Comparison of ENCODE assay signal across 8 cellular contexts in genomic region chr9:124285903-124286291, GRCh38. TPM values are rescaled to one million over a fixed set of nuclear protein-coding genes. Genes with fewer than 3 reads are reported as not detected.
DNase-seq lines count a peak whose midpoint lies in the region; ATAC-seq and TF ChIP-seq lines count a peak whose summit lies in the region.

No MANE protein-coding gene starts in this region.

- CTCF ChIA-PET in activated CD8-positive, alpha-beta T cell treated with anti-CD3 and anti-CD28 coated beads, Interleukin-2, amount 10 ng/mL, durations not matched to agents 7 days and 5 days (lab: Charles Lee), result interaction anchor here (1.3 kb wide), 1 partner anchor 159 kb away, joined by 4 read pairs; no protein-coding TSS in a partner anchor

- no peaks in the 10 kb centered on the region for H3K36me3 Mint-ChIP-seq in activated CD8-positive, alpha-beta T cell treated with anti-CD3 and anti-CD28 coated beads, Interleukin-2, amount 10 ng/mL, durations not matched to agents 7 days and 5 days (ENCODE audit: low read depth)

- H3K4me1 Mint-ChIP-seq in activated CD8-positive, alpha-beta T cell treated with anti-CD3 and anti-CD28 coated beads, Interleukin-2, amount 10 ng/mL, durations not matched to agents 7 days and 5 days (ENCODE audit: low read depth), result peaks cover 57% of the 10 kb centered on the region

- peak; percentile 45 for ATAC-seq in GM19043 (IDR thresholded peaks at IDR 0.05; ENCODE audit: low read depth, unreplicated experiment)
- ATAC-seq in activated CD8-positive, alpha-beta T cell treated with anti-CD3 and anti-CD28 coated beads, Interleukin-2, amount 10 ng/mL, durations not matched to agents 7 days and 5 days, result peak; percentile 70

- H3K27ac ChIP-seq in HL-60 (replicated peaks), result peak overlapping the region; percentile 82

- no peak for TF ChIP-seq CTCF in HL-60 (IDR thresholded peaks at IDR 0.05; ENCODE audit: insufficient read depth, low read length)

- no peaks in the 10 kb centered on the region for H3K27me3 Mint-ChIP-seq in activated CD8-positive, alpha-beta T cell treated with anti-CD3 and anti-CD28 coated beads, Interleukin-2, amount 10 ng/mL, durations not matched to agents 7 days and 5 days (ENCODE audit: low read depth)

- peak overlapping the region; percentile 92 for H3K27ac Mint-ChIP-seq in activated CD8-positive, alpha-beta T cell treated with anti-CD3 and anti-CD28 coated beads, Interleukin-2, amount 10 ng/mL, durations not matched to agents 7 days and 5 days

- H3K9me3 Mint-ChIP-seq in activated CD8-positive, alpha-beta T cell treated with anti-CD3 and anti-CD28 coated beads, Interleukin-2, amount 10 ng/mL, durations not matched to agents 7 days and 5 days (ENCODE audit: insufficient read depth), result no peaks in the 10 kb centered on the region

- peak; percentile 91 for DNase-seq in AG08395 (ENCODE audit: low spot score)
- DNase-seq in HL-60 (ENCODE audit: low read depth in 1 of 2, low spot score in 1 of 2), result peak; percentile 79 to 95
- DNase-seq in activated CD8-positive, alpha-beta T cell treated with anti-CD3 and anti-CD28 coated beads, Interleukin-2, amount 10 ng/mL, durations not matched to agents 7 days and 5 days, result peak; percentile 76
- DNase-seq in fibroblast of the conjunctiva (ENCODE audit: low read depth), result peak; percentile 89
- DNase-seq in putamen (ENCODE audit: low spot score), result peak; percentile 32
- no peak for DNase-seq in NCI-H146 treated with DMSO at 0.1 percent for 48 hours (lab: John Stamatoyannopoulos, UW; ENCODE audit: unreplicated experiment)
- DNase-seq in retina, result no peak

- no peak overlapping the region for H3K4me3 ChIP-seq in HL-60 (replicated peaks; ENCODE audit: insufficient read depth, low read length)

- H3K4me3 Mint-ChIP-seq in activated CD8-positive, alpha-beta T cell treated with anti-CD3 and anti-CD28 coated beads, Interleukin-2, amount 10 ng/mL, durations not matched to agents 7 days and 5 days, result peak overlapping the region; percentile 71

- POLR2A ChIA-PET in activated CD8-positive, alpha-beta T cell treated with anti-CD3 and anti-CD28 coated beads, Interleukin-2, amount 10 ng/mL, durations not matched to agents 7 days and 5 days (lab: Charles Lee), result interaction anchor here (1.3 kb wide), 1 partner anchor 83 kb away, joined by 4 read pairs; no protein-coding TSS in a partner anchor

- H3K27me3 ChIP-seq in HL-60 (ENCODE audit: insufficient read depth, poor library complexity, severe bottlenecking), result no peaks in the 10 kb centered on the region

RNA-seq across cellular contexts. Expression of gene NEK6, which starts 28.1 kb away (rescaled TPM):
- total RNA-seq in activated CD8-positive, alpha-beta T cell treated with anti-CD3 and anti-CD28 coated beads, Interleukin-2, amount 10 ng/mL, durations not matched to agents 7 days and 5 days, result 10 to 100 TPM; 19.9 to 20.9 TPM

Comparison
In these comparisons a context has a peak if more than half of its experiments do, and no peak if none do; other contexts are left out.
1. DNase-seq: peak in AG08395 (single experiment), HL-60 (2 of 2), activated CD8-positive, alpha-beta T cell treated with anti-CD3 and anti-CD28 coated beads, Interleukin-2, amount 10 ng/mL, durations not matched to agents 7 days and 5 days (single experiment), fibroblast of the conjunctiva (single experiment) and putamen (single experiment); none in NCI-H146 treated with DMSO at 0.1 percent for 48 hours (single experiment) and retina (single experiment).